In genomic region chr2:176910828-176911227, GRCh38 we compare ENCODE assay signal across 1 cellular context.
TF ChIP-seq lines count a peak whose summit lies in the region.

No MANE protein-coding gene starts in this region.

TF ChIP-seq in GM12878, 131 proteins besides CTCF, POLR2A, EP300 and RAD21:
- 0 out of 2 replicates have a peak, but pooled peaks have one; percentile 20 for TF ChIP-seq ZNF687 (IDR thresholded peaks at IDR 0.05)
- TF ChIP-seq E2F8 (IDR thresholded peaks at IDR 0.05; ENCODE audit: low read depth, partially characterized antibody) = no peak
